1 cellular context compared by ENCODE assay signal in the genomic region with DNA sequence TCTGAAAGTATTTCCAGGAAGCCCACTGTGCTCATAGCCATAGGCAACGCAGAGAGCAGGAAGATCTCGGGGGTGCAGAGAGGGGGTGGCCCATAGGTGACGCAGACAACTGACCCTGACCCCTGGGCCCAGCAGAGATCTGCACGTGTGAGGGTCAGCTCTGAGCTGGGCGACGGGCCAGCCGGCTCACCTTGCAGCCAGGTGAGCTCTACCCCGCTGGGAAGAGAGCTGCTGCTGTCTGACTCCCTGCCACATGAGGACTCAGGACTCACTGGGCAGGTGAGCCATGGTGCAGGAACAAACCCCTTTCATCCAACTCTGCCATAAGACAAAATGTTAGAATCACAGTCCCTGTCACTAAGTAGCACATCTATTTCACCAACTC.
TF ChIP-seq lines count a peak whose summit lies in the region.

No MANE protein-coding gene starts in this region.

TF ChIP-seq in H1, 55 proteins besides CTCF, POLR2A, EP300 and RAD21:
- TF ChIP-seq USF2 (IDR thresholded peaks at IDR 0.05; ENCODE audit: low read length) (no peak), CTBP2 (IDR thresholded peaks at IDR 0.05; ENCODE audit: borderline replicate concordance, insufficient read depth, insufficient read length, low read length) (no peak), BCL11A (IDR thresholded peaks at IDR 0.05; ENCODE audit: low read depth in 2 of 2, low read length in 2 of 2) (no peak), TAF7 (optimal IDR thresholded peaks at IDR 0.05; ENCODE audit: borderline replicate concordance, low read depth, low read length) (no peak), NANOG (IDR thresholded peaks at IDR 0.05; ENCODE audit: insufficient read depth, low read depth, low read length, poor library complexity, severe bottlenecking) (no peak), TCF12 (IDR thresholded peaks at IDR 0.05; ENCODE audit: low read depth, low read length) (no peak), CHD2 (IDR thresholded peaks at IDR 0.05; ENCODE audit: low read length) (no peak), ASH2L (IDR thresholded peaks at IDR 0.05; ENCODE audit: low read length) (no peak), CREB1 (IDR thresholded peaks at IDR 0.05) (no peak), RXRA (IDR thresholded peaks at IDR 0.05; ENCODE audit: insufficient read depth, low read depth, low read length) (no peak), ZNF274 (IDR thresholded peaks at IDR 0.05; ENCODE audit: borderline replicate concordance, extremely low read depth, low read length) (no peak), EZH2 (IDR thresholded peaks at IDR 0.05; ENCODE audit: low read depth, low read length, severe bottlenecking) (no peak), NRF1 (IDR thresholded peaks at IDR 0.05; ENCODE audit: low read depth, low read length) (no peak), RFX5 (IDR thresholded peaks at IDR 0.05; ENCODE audit: borderline replicate concordance, low read depth, low read length) (no peak), CHD7 (IDR thresholded peaks at IDR 0.05; ENCODE audit: insufficient replicate concordance, low read length) (no peak), SIX5 (IDR thresholded peaks at IDR 0.05; ENCODE audit: low read depth, low read length) (no peak)
